In the genomic region with DNA sequence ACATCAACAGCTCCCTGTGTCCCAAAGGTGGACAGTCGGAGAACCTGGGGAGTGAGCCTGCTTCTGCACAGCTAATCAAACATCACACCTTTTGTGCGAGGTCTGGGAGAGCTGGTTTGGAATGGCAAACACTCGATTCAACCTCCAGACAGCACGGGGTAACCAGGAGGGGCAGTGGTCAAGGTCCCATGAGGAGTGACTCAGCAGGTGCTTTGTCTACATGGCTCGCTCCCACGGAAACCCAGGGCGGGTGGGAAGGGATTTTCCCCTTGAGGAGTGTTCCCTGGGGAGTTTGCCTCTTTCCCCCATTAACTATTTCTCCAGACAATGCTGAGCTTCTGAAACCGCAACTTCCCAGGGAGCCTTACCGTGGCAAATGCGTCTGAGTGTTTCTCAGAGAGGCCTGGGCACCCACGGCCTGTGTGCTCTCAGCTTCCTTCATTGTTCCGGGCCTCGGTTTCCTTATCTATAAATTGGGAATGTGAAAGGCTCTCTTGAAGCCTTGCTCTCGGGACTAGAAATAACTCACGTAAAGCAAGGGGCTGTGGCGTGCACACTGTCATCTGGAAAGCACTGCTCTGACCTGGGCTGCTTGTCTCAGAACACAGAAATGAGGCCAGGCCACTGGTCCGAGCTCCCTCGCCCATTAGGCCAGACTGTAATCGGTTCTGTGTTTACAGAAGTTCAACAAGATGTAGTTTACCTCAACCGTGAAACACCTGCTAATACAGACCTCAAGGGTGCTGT, we compare ENCODE assay signal across 1 cellular context.
TF ChIP-seq lines count a peak whose summit lies in the region.

No MANE protein-coding gene starts in this region.

TF ChIP-seq in HepG2, 621 proteins besides CTCF, POLR2A, EP300 and RAD21 (continued from another document and continues in another):
- TF ChIP-seq ZNF44 (CRISPR knock-in tag; IDR thresholded peaks at IDR 0.05) (no peak), ZNF788 (CRISPR knock-in tag; IDR thresholded peaks at IDR 0.05; ENCODE audit: borderline replicate concordance) (peak; percentile 71; the same call in 1 of the 2 replicates), PRMT3 (CRISPR knock-in tag; IDR thresholded peaks at IDR 0.05; ENCODE audit: borderline replicate concordance, low read depth) (no peak), LCORL (IDR thresholded peaks at IDR 0.05) (no peak), LCORL (CRISPR knock-in tag; IDR thresholded peaks at IDR 0.05) (peak; percentile 52), ZNF180 (CRISPR knock-in tag; IDR thresholded peaks at IDR 0.05; ENCODE audit: borderline replicate concordance, low read depth) (no peak), KDM3A (CRISPR knock-in tag; IDR thresholded peaks at IDR 0.05; ENCODE audit: low read depth) (no peak; the same call in 1 of the 2 replicates), SNAPC2 (CRISPR knock-in tag; IDR thresholded peaks at IDR 0.05) (0 out of 2 replicates have a peak, but pooled peaks have one; percentile 37), KMT2B (CRISPR knock-in tag; IDR thresholded peaks at IDR 0.05) (no peak), ZNF589 (CRISPR knock-in tag; conservative IDR thresholded peaks at IDR 0.05) (no peak), KLF16 (CRISPR knock-in tag; IDR thresholded peaks at IDR 0.05) (peak in 1 of 2 experiments; percentile 65; a peak in 1 of 4 replicates), UBTF (CRISPR knock-in tag; IDR thresholded peaks at IDR 0.05) (peak; percentile 59), ZSCAN9 (CRISPR knock-in tag; IDR thresholded peaks at IDR 0.05; ENCODE audit: borderline replicate concordance) (no peak), HOXA9 (CRISPR knock-in tag; IDR thresholded peaks at IDR 0.05; ENCODE audit: borderline replicate concordance) (no peak), ZNF775 (CRISPR knock-in tag; IDR thresholded peaks at IDR 0.05; ENCODE audit: borderline replicate concordance) (no peak), ZFP90 (CRISPR knock-in tag; IDR thresholded peaks at IDR 0.05; ENCODE audit: borderline replicate concordance) (no peak), ZIK1 (CRISPR knock-in tag; IDR thresholded peaks at IDR 0.05; ENCODE audit: borderline replicate concordance, low read depth) (no peak), ZNF12 (CRISPR knock-in tag; IDR thresholded peaks at IDR 0.05) (no peak), PRPF4 (IDR thresholded peaks at IDR 0.05; ENCODE audit: low read depth, low read length, poor library complexity, severe bottlenecking) (no peak), KDM5B (CRISPR knock-in tag; IDR thresholded peaks at IDR 0.05; ENCODE audit: borderline replicate concordance) (no peak), HNRNPH1 (optimal IDR thresholded peaks at IDR 0.05; ENCODE audit: low read depth, low read length) (no peak), ZNF749 (CRISPR knock-in tag; IDR thresholded peaks at IDR 0.05; ENCODE audit: borderline replicate concordance) (no peak), ZNF317 (CRISPR knock-in tag; IDR thresholded peaks at IDR 0.05) (peak; percentile 60; the same call in 1 of the 2 replicates), ZNF510 (CRISPR knock-in tag; IDR thresholded peaks at IDR 0.05; ENCODE audit: low read depth) (peak; percentile 48; the same call in 1 of the 2 replicates), SALL2 (CRISPR knock-in tag; IDR thresholded peaks at IDR 0.05) (no peak), SKI (IDR thresholded peaks at IDR 0.05; ENCODE audit: partially characterized antibody) (peak; percentile 93), SP2 (CRISPR knock-in tag; IDR thresholded peaks at IDR 0.05) (no peak), CHCHD3 (CRISPR knock-in tag; IDR thresholded peaks at IDR 0.05) (no peak), ZNF776 (CRISPR knock-in tag; IDR thresholded peaks at IDR 0.05) (no peak), NR3C1 (CRISPR knock-in tag; IDR thresholded peaks at IDR 0.05) (no peak), MEIS2 (CRISPR knock-in tag; IDR thresholded peaks at IDR 0.05) (no peak), ZNF746 (CRISPR knock-in tag; IDR thresholded peaks at IDR 0.05) (no peak), SSRP1 (CRISPR knock-in tag; IDR thresholded peaks at IDR 0.05) (no peak), PHF5A (CRISPR knock-in tag; IDR thresholded peaks at IDR 0.05; ENCODE audit: low read depth, unreplicated experiment) (no peak), BRD4 (CRISPR knock-in tag; IDR thresholded peaks at IDR 0.05) (no peak), ZNF251 (CRISPR knock-in tag; IDR thresholded peaks at IDR 0.05) (no peak), ZNF577 (CRISPR knock-in tag; IDR thresholded peaks at IDR 0.05; ENCODE audit: borderline replicate concordance, low read depth) (no peak), SYNCRIP (IDR thresholded peaks at IDR 0.05; ENCODE audit: insufficient read depth, low read depth, low read length) (no peak), ZFAT (CRISPR knock-in tag; conservative IDR thresholded peaks at IDR 0.05) (no peak), ZFP82 (CRISPR knock-in tag; IDR thresholded peaks at IDR 0.05; ENCODE audit: borderline replicate concordance) (no peak), ZNF850 (CRISPR knock-in tag; conservative IDR thresholded peaks at IDR 0.05) (no peak), YY1 (IDR thresholded peaks at IDR 0.05; ENCODE audit: insufficient read depth, insufficient replicate concordance, low read depth, low read length) (no peak), SCMH1 (CRISPR knock-in tag; IDR thresholded peaks at IDR 0.05; ENCODE audit: borderline replicate concordance) (no peak), TERF1 (CRISPR knock-in tag; IDR thresholded peaks at IDR 0.05) (no peak), TEAD3 (CRISPR knock-in tag; optimal IDR thresholded peaks at IDR 0.05; ENCODE audit: borderline replicate concordance) (peak; percentile 86), ISX (CRISPR knock-in tag; conservative IDR thresholded peaks at IDR 0.05) (no peak)
- TF ChIP-seq, protein P1, sequence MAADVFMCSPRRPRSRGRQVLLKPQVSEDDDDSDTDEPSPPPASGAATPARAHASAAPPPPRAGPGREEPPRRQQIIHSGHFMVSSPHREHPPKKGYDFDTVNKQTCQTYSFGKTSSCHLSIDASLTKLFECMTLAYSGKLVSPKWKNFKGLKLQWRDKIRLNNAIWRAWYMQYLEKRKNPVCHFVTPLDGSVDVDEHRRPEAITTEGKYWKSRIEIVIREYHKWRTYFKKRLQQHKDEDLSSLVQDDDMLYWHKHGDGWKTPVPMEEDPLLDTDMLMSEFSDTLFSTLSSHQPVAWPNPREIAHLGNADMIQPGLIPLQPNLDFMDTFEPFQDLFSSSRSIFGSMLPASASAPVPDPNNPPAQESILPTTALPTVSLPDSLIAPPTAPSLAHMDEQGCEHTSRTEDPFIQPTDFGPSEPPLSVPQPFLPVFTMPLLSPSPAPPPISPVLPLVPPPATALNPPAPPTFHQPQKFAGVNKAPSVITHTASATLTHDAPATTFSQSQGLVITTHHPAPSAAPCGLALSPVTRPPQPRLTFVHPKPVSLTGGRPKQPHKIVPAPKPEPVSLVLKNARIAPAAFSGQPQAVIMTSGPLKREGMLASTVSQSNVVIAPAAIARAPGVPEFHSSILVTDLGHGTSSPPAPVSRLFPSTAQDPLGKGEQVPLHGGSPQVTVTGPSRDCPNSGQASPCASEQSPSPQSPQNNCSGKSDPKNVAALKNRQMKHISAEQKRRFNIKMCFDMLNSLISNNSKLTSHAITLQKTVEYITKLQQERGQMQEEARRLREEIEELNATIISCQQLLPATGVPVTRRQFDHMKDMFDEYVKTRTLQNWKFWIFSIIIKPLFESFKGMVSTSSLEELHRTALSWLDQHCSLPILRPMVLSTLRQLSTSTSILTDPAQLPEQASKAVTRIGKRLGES (CRISPR knock-in tag; IDR thresholded peaks at IDR 0.05; ENCODE audit: borderline replicate concordance), result no peak
- TF ChIP-seq, protein P2, sequence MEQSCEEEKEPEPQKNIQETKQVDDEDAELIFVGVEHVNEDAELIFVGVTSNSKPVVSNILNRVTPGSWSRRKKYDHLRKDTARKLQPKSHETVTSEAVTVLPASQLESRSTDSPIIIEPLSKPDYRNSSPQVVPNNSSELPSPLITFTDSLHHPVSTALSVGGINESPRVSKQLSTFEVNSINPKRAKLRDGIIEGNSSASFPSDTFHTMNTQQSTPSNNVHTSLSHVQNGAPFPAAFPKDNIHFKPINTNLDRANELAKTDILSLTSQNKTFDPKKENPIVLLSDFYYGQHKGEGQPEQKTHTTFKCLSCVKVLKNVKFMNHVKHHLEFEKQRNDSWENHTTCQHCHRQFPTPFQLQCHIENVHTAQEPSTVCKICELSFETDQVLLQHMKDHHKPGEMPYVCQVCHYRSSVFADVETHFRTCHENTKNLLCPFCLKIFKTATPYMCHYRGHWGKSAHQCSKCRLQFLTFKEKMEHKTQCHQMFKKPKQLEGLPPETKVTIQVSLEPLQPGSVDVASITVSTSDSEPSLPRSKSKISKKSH (CRISPR knock-in tag; IDR thresholded peaks at IDR 0.05; ENCODE audit: borderline replicate concordance), result no peak
- TF ChIP-seq, protein P3, sequence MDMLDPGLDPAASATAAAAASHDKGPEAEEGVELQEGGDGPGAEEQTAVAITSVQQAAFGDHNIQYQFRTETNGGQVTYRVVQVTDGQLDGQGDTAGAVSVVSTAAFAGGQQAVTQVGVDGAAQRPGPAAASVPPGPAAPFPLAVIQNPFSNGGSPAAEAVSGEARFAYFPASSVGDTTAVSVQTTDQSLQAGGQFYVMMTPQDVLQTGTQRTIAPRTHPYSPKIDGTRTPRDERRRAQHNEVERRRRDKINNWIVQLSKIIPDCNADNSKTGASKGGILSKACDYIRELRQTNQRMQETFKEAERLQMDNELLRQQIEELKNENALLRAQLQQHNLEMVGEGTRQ (IDR thresholded peaks at IDR 0.05; ENCODE audit: low read depth, low read length), result no peak
- TF ChIP-seq, protein P3 (CRISPR knock-in tag; IDR thresholded peaks at IDR 0.05; ENCODE audit: borderline replicate concordance), result no peak
- TF ChIP-seq, protein P4, sequence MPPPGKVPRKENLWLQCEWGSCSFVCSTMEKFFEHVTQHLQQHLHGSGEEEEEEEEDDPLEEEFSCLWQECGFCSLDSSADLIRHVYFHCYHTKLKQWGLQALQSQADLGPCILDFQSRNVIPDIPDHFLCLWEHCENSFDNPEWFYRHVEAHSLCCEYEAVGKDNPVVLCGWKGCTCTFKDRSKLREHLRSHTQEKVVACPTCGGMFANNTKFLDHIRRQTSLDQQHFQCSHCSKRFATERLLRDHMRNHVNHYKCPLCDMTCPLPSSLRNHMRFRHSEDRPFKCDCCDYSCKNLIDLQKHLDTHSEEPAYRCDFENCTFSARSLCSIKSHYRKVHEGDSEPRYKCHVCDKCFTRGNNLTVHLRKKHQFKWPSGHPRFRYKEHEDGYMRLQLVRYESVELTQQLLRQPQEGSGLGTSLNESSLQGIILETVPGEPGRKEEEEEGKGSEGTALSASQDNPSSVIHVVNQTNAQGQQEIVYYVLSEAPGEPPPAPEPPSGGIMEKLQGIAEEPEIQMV (CRISPR knock-in tag; IDR thresholded peaks at IDR 0.05; ENCODE audit: low read depth), result no peak
- TF ChIP-seq, protein P5, sequence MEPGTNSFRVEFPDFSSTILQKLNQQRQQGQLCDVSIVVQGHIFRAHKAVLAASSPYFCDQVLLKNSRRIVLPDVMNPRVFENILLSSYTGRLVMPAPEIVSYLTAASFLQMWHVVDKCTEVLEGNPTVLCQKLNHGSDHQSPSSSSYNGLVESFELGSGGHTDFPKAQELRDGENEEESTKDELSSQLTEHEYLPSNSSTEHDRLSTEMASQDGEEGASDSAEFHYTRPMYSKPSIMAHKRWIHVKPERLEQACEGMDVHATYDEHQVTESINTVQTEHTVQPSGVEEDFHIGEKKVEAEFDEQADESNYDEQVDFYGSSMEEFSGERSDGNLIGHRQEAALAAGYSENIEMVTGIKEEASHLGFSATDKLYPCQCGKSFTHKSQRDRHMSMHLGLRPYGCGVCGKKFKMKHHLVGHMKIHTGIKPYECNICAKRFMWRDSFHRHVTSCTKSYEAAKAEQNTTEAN (CRISPR knock-in tag; conservative IDR thresholded peaks at IDR 0.05), result no peak
- TF ChIP-seq, protein P6, sequence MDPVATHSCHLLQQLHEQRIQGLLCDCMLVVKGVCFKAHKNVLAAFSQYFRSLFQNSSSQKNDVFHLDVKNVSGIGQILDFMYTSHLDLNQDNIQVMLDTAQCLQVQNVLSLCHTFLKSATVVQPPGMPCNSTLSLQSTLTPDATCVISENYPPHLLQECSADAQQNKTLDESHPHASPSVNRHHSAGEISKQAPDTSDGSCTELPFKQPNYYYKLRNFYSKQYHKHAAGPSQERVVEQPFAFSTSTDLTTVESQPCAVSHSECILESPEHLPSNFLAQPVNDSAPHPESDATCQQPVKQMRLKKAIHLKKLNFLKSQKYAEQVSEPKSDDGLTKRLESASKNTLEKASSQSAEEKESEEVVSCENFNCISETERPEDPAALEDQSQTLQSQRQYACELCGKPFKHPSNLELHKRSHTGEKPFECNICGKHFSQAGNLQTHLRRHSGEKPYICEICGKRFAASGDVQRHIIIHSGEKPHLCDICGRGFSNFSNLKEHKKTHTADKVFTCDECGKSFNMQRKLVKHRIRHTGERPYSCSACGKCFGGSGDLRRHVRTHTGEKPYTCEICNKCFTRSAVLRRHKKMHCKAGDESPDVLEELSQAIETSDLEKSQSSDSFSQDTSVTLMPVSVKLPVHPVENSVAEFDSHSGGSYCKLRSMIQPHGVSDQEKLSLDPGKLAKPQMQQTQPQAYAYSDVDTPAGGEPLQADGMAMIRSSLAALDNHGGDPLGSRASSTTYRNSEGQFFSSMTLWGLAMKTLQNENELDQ (CRISPR knock-in tag; IDR thresholded peaks at IDR 0.05; ENCODE audit: borderline replicate concordance), result no peak
